ENCODE assay signal across 1 cellular context in genomic region chr5:35826561-35826960, GRCh38.
TF ChIP-seq lines count a peak whose summit lies in the region.

No MANE protein-coding gene starts in this region.

TF ChIP-seq in H1, 55 proteins besides CTCF, POLR2A, EP300 and RAD21:
- TF ChIP-seq SIN3A (conservative IDR thresholded peaks at IDR 0.05 in 1 of 2, IDR thresholded peaks at IDR 0.05 in 1 of 2; ENCODE audit: low read depth in 1 of 2, low read length in 2 of 2) (no peak), ZNF274 (IDR thresholded peaks at IDR 0.05; ENCODE audit: borderline replicate concordance, extremely low read depth, low read length) (no peak), KDM1A (IDR thresholded peaks at IDR 0.05; ENCODE audit: borderline replicate concordance, low read length) (no peak), CREB1 (IDR thresholded peaks at IDR 0.05) (no peak), USF2 (IDR thresholded peaks at IDR 0.05; ENCODE audit: low read length) (no peak), POU5F1 (IDR thresholded peaks at IDR 0.05; ENCODE audit: low read depth, low read length) (no peak), SUZ12 (IDR thresholded peaks at IDR 0.05; ENCODE audit: low read length) (no peak)
TF ChIP-seq in H1: peak in this region for 0.
